23 cellular contexts compared by ENCODE assay signal in the genomic region with DNA sequence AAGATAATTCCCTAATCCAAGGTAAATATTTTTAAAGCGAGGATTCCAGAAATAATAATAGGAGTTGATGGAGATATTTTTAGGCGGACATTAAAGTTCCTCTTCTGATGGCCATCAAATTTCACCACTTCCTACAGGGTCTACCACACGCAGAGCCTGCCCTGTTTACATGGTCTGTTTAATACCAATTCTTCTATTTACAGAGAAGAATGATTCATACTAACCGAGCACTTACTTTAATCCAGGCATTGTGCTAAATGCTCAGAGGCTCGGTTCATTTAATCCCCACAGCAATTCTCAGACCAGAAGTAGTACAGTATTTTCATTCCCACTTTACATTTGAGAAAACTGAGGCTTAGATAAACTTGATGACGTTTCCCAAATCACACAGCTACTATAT. TPM values are rescaled to one million over a fixed set of nuclear protein-coding genes. Genes with fewer than 3 reads are reported as not detected.
A peak's percentile ranks its signal among the peaks of the same experiment; 100 is the strongest.
DNase-seq lines count a peak whose midpoint lies in the region; ATAC-seq and TF ChIP-seq lines count a peak whose summit lies in the region.
"Had no signal": no experiment of that assay in that cellular context is flagged by ENCODE, and none has a peak within 500 bp of the region (broad histone marks: within the 10 kb centered on the region; RNA-seq: fewer than 3 reads in every experiment).

No MANE protein-coding gene starts in this region.

- H3K36me3 ChIP-seq in HEK293 (ENCODE audit: control insufficient read depth in 2 of 2, insufficient read depth in 1 of 2, low read length in 2 of 2), result no peaks in the 10 kb centered on the region
- H3K36me3 ChIP-seq in PC-3 (ENCODE audit: low read depth, low read length), result no peaks in the 10 kb centered on the region
- H3K36me3 ChIP-seq: pancreas, Peyer's patch had no signal

- H3K9me3 ChIP-seq in HEK293 (ENCODE audit: control insufficient read depth, insufficient read depth, low read depth, low read length), result no peaks in the 10 kb centered on the region
- H3K9me3 ChIP-seq in PC-3 (ENCODE audit: low read length), result no peaks in the 10 kb centered on the region
- H3K9me3 ChIP-seq: pancreas, Peyer's patch, testis had no signal

- no TSS peak for BruUV-seq in PC-3 (replicated peaks; lab: Mats Ljungman, UMichigan)

- peak; percentile 47 for ATAC-seq in PC-3
- peak; percentile 66 for ATAC-seq in esophagus mucosa
- ATAC-seq in GM18907 (IDR thresholded peaks at IDR 0.05; ENCODE audit: unreplicated experiment), result no peak
- no peak for ATAC-seq in HG02623 (IDR thresholded peaks at IDR 0.05; ENCODE audit: unreplicated experiment)
- ATAC-seq: activated CD4-positive, CD25-positive, alpha-beta regulatory T cell treated with anti-CD3 and anti-CD28 coated beads, Interleukin-2, amount 50 U/mL, for 24 hours; pancreas; stimulated activated effector memory CD8-positive, alpha-beta T cell treated with anti-CD3 and anti-CD28 coated beads, Interleukin-12 subunit alpha, Interleukin-12 subunit beta, amount 100 ng/mL, for 72 hours had no signal

- POLR2A ChIA-PET in HEK293 (lab: Yijun Ruan, JAX), result no interaction called here
- POLR2A ChIA-PET in PC-3 (lab: Charles Lee; ENCODE audit: unreplicated experiment), result interaction anchor here (0.6 kb wide), 1 partner anchor 57 kb away, joined by 3 read pairs; no protein-coding TSS in a partner anchor

- TF ChIP-seq CTCF in HEK293 (tag by site-specific recombination; IDR thresholded peaks at IDR 0.05) (no peak), PC-3 (conservative IDR thresholded peaks at IDR 0.05; ENCODE audit: low read depth, low read length) (no peak)

- H2AFZ ChIP-seq in PC-3 (ENCODE audit: low read length), result no peak overlapping the region

- peak; percentile 42 to 48 for DNase-seq in AML-193 (lab: John Stamatoyannopoulos, UW)
- peak; percentile 77 for DNase-seq in PC-3
- no peak for DNase-seq in mesenteric fat pad (ENCODE audit: low spot score)
- DNase-seq: activated naive CD4-positive, alpha-beta T cell treated with anti-CD3 and anti-CD28 coated beads for 36 hours; activated T-cell treated with anti-CD3 and anti-CD28 coated beads, Interleukin-2, amount 50 U/mL, for 48 hours; anterior cingulate cortex; DMS79; H9; kidney glomerular epithelial cell; MM.1S; naive B cell; NCI-H187 treated with DMSO at 0.1 percent for 48 hours; NCI-H345; pancreas; Peyer's patch; T-helper 9 cell; testis had no signal

- H4K20me1 ChIP-seq in PC-3 (ENCODE audit: low read length), result 0 out of 2 replicates have a peak, but pooled peaks cover 13% of the 10 kb centered on the region

- no peaks in the 10 kb centered on the region for H3K9me2 ChIP-seq in PC-3 (replicated peaks; ENCODE audit: low read length)

- peaks cover 14% of the 10 kb centered on the region for H3K79me2 ChIP-seq in PC-3 (ENCODE audit: low read length)

- H3K4me2 ChIP-seq in PC-3 (ENCODE audit: low read length), result peak overlapping the region; percentile 66

- H3K27me3 ChIP-seq in PC-3 (ENCODE audit: low read length), result no peaks in the 10 kb centered on the region
- H3K27me3 ChIP-seq: pancreas, Peyer's patch, testis had no signal

- peak overlapping the region; percentile 58 for H3K9ac ChIP-seq in PC-3 (ENCODE audit: low read length)

- H3K4me3 ChIP-seq in HEK293 (ENCODE audit: low read depth, low read length), result no peak overlapping the region
- H3K4me3 ChIP-seq in PC-3 (ENCODE audit: low read length), result no peak overlapping the region
- H3K4me3 ChIP-seq: pancreas, Peyer's patch, testis had no signal

- no peak overlapping the region for H3K27ac ChIP-seq in HEK293 (ENCODE audit: extremely low read depth, low read depth, low read length)
- H3K27ac ChIP-seq in PC-3 (ENCODE audit: low read length), result peak overlapping the region; percentile 85
- H3K27ac ChIP-seq: pancreas, Peyer's patch, testis had no signal

- intact Hi-C loops in PC-3 (cut with micrococcal nuclease), result loop anchor here (5.0 to 10.0 kb wide), 4 partner anchors 77 to 310 kb away; a partner anchor contains a TSS

- H3F3A ChIP-seq in PC-3 (ENCODE audit: low read length, unreplicated experiment), result peaks cover 4% of the 10 kb centered on the region

- no peaks in the 10 kb centered on the region for H3K4me1 ChIP-seq in HEK293 (ENCODE audit: control insufficient read depth, insufficient read depth, low read length)
- H3K4me1 ChIP-seq in PC-3 (ENCODE audit: insufficient read depth, low read length), result peaks cover 46% of the 10 kb centered on the region
- H3K4me1 ChIP-seq: testis had no signal

- CTCF ChIA-PET in HEK293 (lab: Yijun Ruan, JAX) (interaction anchor here (0.6 to 0.7 kb wide), 2 partner anchors 15 to 30 kb away, joined by 3 to 4 read pairs; no protein-coding TSS in a partner anchor), PC-3 (lab: Charles Lee) (no interaction called here)

TF ChIP-seq in HEK293, 187 proteins besides CTCF, POLR2A, EP300 and RAD21:
- TF ChIP-seq GLIS1 (tag by site-specific recombination; IDR thresholded peaks at IDR 0.05), result peak; percentile 44
- TF ChIP-seq MEIS1 (CRISPR knock-in tag; IDR thresholded peaks at IDR 0.05; ENCODE audit: borderline replicate concordance), result no peak

RNA-seq across cellular contexts. Expression of a gene that starts 3.0 kb away (rescaled TPM):
- total RNA-seq in PC-3 (2014; rRNA removed) (3.4 and 4.7 TPM in 2 replicates), esophagus mucosa (5.1 TPM), mesenteric fat pad (62.3 TPM)

RNA-seq across cellular contexts. Expression of a gene that starts 3.0 kb away (rescaled TPM):
- total RNA-seq in PC-3 (2014; rRNA removed) (33.6 and 45.3 TPM in 2 replicates), esophagus mucosa (7.6 TPM), mesenteric fat pad (36.7 TPM)

Comparison
In these comparisons a context has a peak if more than half of its experiments do, and no peak if none do; other contexts are left out.
1. ATAC-seq: peak in PC-3 (single experiment) and esophagus mucosa (single experiment); none in GM18907 (single experiment) and HG02623 (single experiment).
2. RNA of a gene that starts 3.0 kb away (total RNA-seq): 62.3 TPM in mesenteric fat pad (single experiment); 5.1 TPM in esophagus mucosa (single experiment) and 3.4 to 4.7 TPM in PC-3; every median in the first group is over 10 times any median in the second.